ENCODE assay signal across 26 cellular contexts in the genomic region with DNA sequence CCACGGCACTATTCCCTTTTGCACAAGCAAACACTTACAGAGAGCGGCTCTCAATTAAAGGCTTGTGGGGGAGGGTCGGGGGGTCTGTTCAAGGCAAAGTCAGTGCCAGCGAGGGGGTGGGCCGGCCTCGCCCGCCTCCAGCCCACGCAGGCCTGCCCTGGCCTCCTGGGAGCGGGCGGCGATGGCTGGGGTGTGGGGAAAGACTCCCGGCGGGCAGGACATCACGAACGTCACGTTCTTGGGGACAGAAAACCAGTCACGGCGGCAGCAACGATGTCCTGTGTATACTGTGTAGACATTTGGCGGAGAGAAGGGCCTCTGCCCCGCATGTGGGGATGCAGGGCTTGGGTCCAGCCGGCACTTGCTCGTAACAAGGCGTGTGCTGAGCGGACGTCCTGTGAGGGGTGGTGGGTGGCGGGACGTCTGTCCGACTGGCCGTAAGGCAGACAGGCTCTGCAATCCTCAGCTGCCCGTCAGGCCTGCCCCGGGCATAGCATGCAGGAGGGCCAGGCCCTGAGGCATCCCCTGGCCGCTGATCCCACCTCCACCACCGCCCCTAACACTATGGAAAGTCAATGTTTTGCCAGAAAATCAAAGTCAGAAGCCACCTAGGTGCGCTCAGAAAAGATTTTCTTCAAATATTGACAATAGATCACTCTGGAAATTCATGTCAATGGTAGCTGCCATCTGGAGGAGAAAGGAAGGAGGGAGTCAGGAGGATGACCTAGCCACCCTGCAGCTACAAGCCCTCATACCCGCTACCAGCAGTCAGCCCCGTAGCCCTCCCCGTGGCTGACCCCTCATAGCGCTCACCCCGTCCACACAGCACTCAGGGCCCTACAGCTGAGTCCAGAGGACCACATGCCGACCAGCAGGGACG. TPM values are rescaled to one million over a fixed set of nuclear protein-coding genes. Genes with fewer than 3 reads are reported as not detected.
"Had no signal": no experiment of that assay in that cellular context is flagged by ENCODE, and none has a peak within 500 bp of the region (broad histone marks: within the 10 kb centered on the region; RNA-seq: fewer than 3 reads in every experiment).

No MANE protein-coding gene starts in this region.

- H3K27ac ChIP-seq: colonic mucosa, sigmoid colon, suprapubic skin had no signal

- DNase-seq: activated CD4-positive, alpha-beta memory T cell treated with anti-CD3 and anti-CD28 coated beads for 36 hours; activated CD4-positive, alpha-beta T cell treated with anti-CD3 and anti-CD28 coated beads, Interleukin-2, amount 10 ng/mL, durations not matched to agents 24 days and 14 days; activated CD4-positive, CD25-positive, alpha-beta regulatory T cell treated with anti-CD3 and anti-CD28 coated beads, Interleukin-2, amount 50 U/mL, for 72 hours; activated naive CD4-positive, alpha-beta T cell; activated T-cell treated with anti-CD3 and anti-CD28 coated beads, Interleukin-2, amount 50 U/mL, for 72 hours; cerebellar nuclear complex; colonic mucosa; dorsolateral prefrontal cortex; effector memory CD4-positive, alpha-beta T cell; erythroblast; heart left ventricle; kidney glomerular epithelial cell; natural killer cell; sigmoid colon; stimulated activated CD4-positive, alpha-beta T cell treated with anti-CD3 and anti-CD28 coated beads, Interleukin-1b, Interleukin-23, amount 100 ng/mL, for 48 hours; stimulated activated CD4-positive, alpha-beta T cell treated with anti-CD3 and anti-CD28 coated beads, Interleukin-4, amount 100 ng/mL, for 4 hours; stimulated activated CD8-positive, alpha-beta memory T cell treated with anti-CD3 and anti-CD28 coated beads, Interleukin-4, amount 100 ng/mL, for 48 hours; stimulated activated naive B cell treated with anti-CD40 and anti-IgM and Interleukin-4, amounts not matched to agents 10 μg/mL and 1 μg/mL and 100 μg/mL, for 72 hours; T-helper 2 cell; tibial artery had no signal

- H3K9me3 ChIP-seq: colonic mucosa, heart left ventricle, sigmoid colon, suprapubic skin, tibial artery had no signal

- ATAC-seq: activated naive CD4-positive, alpha-beta T cell treated with anti-CD3 and anti-CD28 coated beads, Interleukin-2, amount 50 U/mL, for 72 hours; left lobe of liver; natural killer cell; stimulated activated naive B cell treated with anti-CD40 and anti-IgM and Interleukin-4, amounts not matched to agents 10 μg/mL and 1 μg/mL and 100 μg/mL, for 72 hours had no signal

- H3K4me2 ChIP-seq: smooth muscle cell had no signal

- H3K27me3 ChIP-seq: tibial artery had no signal

- H3K4me3 ChIP-seq: colonic mucosa, dorsolateral prefrontal cortex, heart left ventricle, lung, sigmoid colon, smooth muscle cell, suprapubic skin, tibial artery had no signal

- H3K4me3 Mint-ChIP-seq: activated CD4-positive, alpha-beta memory T cell treated with anti-CD3 and anti-CD28 coated beads for 36 hours; activated CD4-positive, alpha-beta T cell treated with anti-CD3 and anti-CD28 coated beads, Interleukin-2, amount 10 ng/mL, durations not matched to agents 24 days and 14 days; activated T-cell treated with anti-CD3 and anti-CD28 coated beads, Interleukin-2, amount 50 U/mL, for 72 hours; natural killer cell; stimulated activated naive B cell treated with anti-CD40 and anti-IgM and Interleukin-4, amounts not matched to agents 10 μg/mL and 1 μg/mL and 100 μg/mL, for 72 hours had no signal

- H3K9me3 Mint-ChIP-seq: activated CD4-positive, alpha-beta memory T cell treated with anti-CD3 and anti-CD28 coated beads for 36 hours; activated CD4-positive, alpha-beta T cell treated with anti-CD3 and anti-CD28 coated beads, Interleukin-2, amount 10 ng/mL, durations not matched to agents 24 days and 14 days; activated naive CD4-positive, alpha-beta T cell treated with anti-CD3 and anti-CD28 coated beads, Interleukin-2, amount 50 U/mL, for 72 hours; activated T-cell treated with anti-CD3 and anti-CD28 coated beads, Interleukin-2, amount 50 U/mL, for 72 hours; natural killer cell; stimulated activated naive B cell treated with anti-CD40 and anti-IgM and Interleukin-4, amounts not matched to agents 10 μg/mL and 1 μg/mL and 100 μg/mL, for 72 hours had no signal

- H3K27ac Mint-ChIP-seq: activated CD4-positive, alpha-beta memory T cell treated with anti-CD3 and anti-CD28 coated beads for 36 hours; activated CD4-positive, alpha-beta T cell treated with anti-CD3 and anti-CD28 coated beads, Interleukin-2, amount 10 ng/mL, durations not matched to agents 24 days and 14 days; activated naive CD4-positive, alpha-beta T cell treated with anti-CD3 and anti-CD28 coated beads, Interleukin-2, amount 50 U/mL, for 72 hours; natural killer cell had no signal

RNA-seq across cellular contexts. Expression of a gene that starts 5.8 kb away (rescaled TPM):
- total RNA-seq: activated CD4-positive, alpha-beta memory T cell treated with anti-CD3 and anti-CD28 coated beads for 36 hours; natural killer cell; osteocyte; sigmoid colon had no signal

RNA-seq across cellular contexts. Expression of a gene that starts 37.2 kb away (rescaled TPM):
- total RNA-seq: activated CD4-positive, alpha-beta memory T cell treated with anti-CD3 and anti-CD28 coated beads for 36 hours; activated CD4-positive, alpha-beta T cell treated with anti-CD3 and anti-CD28 coated beads, Interleukin-2, amount 10 ng/mL, durations not matched to agents 24 days and 14 days had no signal
